11 cellular contexts compared by ENCODE assay signal in the genomic region with DNA sequence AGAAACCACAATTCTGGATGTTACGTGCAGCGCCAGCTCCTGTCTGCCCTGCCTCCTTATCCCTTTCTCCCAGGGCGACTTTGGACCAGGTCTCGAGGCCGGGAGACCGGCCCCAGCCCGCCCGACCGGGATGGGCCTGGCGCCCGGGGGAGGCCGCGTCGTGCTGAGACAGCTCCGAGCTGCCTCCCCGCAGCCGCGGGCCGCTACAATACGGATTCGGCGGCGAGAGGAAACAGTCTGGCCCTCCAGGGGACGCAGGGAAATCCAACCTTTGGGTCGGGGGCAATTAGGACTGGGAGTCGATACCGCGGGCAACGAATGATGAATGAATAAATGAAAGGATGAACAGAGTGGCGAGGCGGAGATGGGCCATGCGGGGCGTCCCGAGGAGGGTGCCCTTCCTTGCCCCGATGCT. TPM values are rescaled to one million over a fixed set of nuclear protein-coding genes. Genes with fewer than 3 reads are reported as not detected.
DNase-seq lines count a peak whose midpoint lies in the region; ATAC-seq, FAIRE-seq and TF ChIP-seq lines count a peak whose summit lies in the region.
"Had no signal": no experiment of that assay in that cellular context is flagged by ENCODE, and none has a peak within 500 bp of the region (broad histone marks: within the 10 kb centered on the region; RNA-seq: fewer than 3 reads in every experiment).

No MANE protein-coding gene starts in this region.

- no peak for TF ChIP-seq EP300 in transverse colon (IDR thresholded peaks at IDR 0.05; ENCODE audit: low read depth)

- no peak for TF ChIP-seq POLR2A in transverse colon (IDR thresholded peaks at IDR 0.05)

- H3K36me3 Mint-ChIP-seq in activated T-cell treated with anti-CD3 and anti-CD28 coated beads, Interleukin-2, amount 50 U/mL, for 4 hours (ENCODE audit: insufficient read depth): peaks cover 27% of the 10 kb centered on the region
- H3K36me3 Mint-ChIP-seq in mesothelial cell of epicardium: peaks cover 4% of the 10 kb centered on the region

- peaks cover 37% of the 10 kb centered on the region for H3K36me3 ChIP-seq in effector memory CD4-positive, alpha-beta T cell (ENCODE audit: control insufficient read depth, insufficient read depth, low read length)
- peaks cover 0 to 25% (median 8%) of the 10 kb centered on the region in 4 donors for H3K36me3 ChIP-seq in transverse colon

- TF ChIP-seq CTCF in mesothelial cell of epicardium (IDR thresholded peaks at IDR 0.05; ENCODE audit: unreplicated experiment): no peak
- no peak for TF ChIP-seq CTCF in transverse colon (IDR thresholded peaks at IDR 0.05)

- H3K9me3 Mint-ChIP-seq in activated T-cell treated with anti-CD3 and anti-CD28 coated beads, Interleukin-2, amount 50 U/mL, for 4 hours: no peaks in the 10 kb centered on the region
- H3K9me3 Mint-ChIP-seq in mesothelial cell of epicardium: no peaks in the 10 kb centered on the region
- H3K9me3 Mint-ChIP-seq: activated CD4-positive, alpha-beta memory T cell treated with anti-CD3 and anti-CD28 coated beads, Interleukin-2, amount 10 ng/mL, durations not matched to agents 7 days and 5 days had no signal

- peaks cover 4% of the 10 kb centered on the region for H3K4me1 ChIP-seq in effector memory CD4-positive, alpha-beta T cell (ENCODE audit: control insufficient read depth, insufficient read depth, low read length, poor library complexity, severe bottlenecking)
- H3K4me1 ChIP-seq in transverse colon: peaks cover 0 to 12% (median 5%) of the 10 kb centered on the region in 4 donors

- H3K4me3 ChIP-seq in effector memory CD4-positive, alpha-beta T cell (ENCODE audit: insufficient read depth, low read depth, low read length, poor library complexity, severe bottlenecking): peak overlapping the region; percentile 12
- H3K4me3 ChIP-seq in transverse colon: peak overlapping the region; percentile 16 to 50 (median 38)

- intact Hi-C loops in transverse colon (cut with DNase I; ENCODE audit: low total_unique reads): no loop called here

- peaks cover 6% of the 10 kb centered on the region for H3K4me1 Mint-ChIP-seq in activated T-cell treated with anti-CD3 and anti-CD28 coated beads, Interleukin-2, amount 50 U/mL, for 4 hours (ENCODE audit: low read depth)
- H3K4me1 Mint-ChIP-seq in mesothelial cell of epicardium: peaks cover 6% of the 10 kb centered on the region

- H3K27ac ChIP-seq in effector memory CD4-positive, alpha-beta T cell (ENCODE audit: insufficient read depth, low read length, poor library complexity, severe bottlenecking): no peak overlapping the region
- no peak overlapping the region for H3K27ac ChIP-seq in transverse colon

- peaks cover 25% of the 10 kb centered on the region for H3K27me3 Mint-ChIP-seq in activated T-cell treated with anti-CD3 and anti-CD28 coated beads, Interleukin-2, amount 50 U/mL, for 4 hours (ENCODE audit: low read depth)
- peaks cover 34% of the 10 kb centered on the region for H3K27me3 Mint-ChIP-seq in mesothelial cell of epicardium (ENCODE audit: low read depth)

- in situ Hi-C loops in transverse colon (cut with MboI; ENCODE audit: low pct_ligation_motif_present in 1 of 4, low pct_unique_long_range_greater_than_20kb in 1 of 4, low sequenced_read_pairs in 3 of 4): no loop called here

- H3K27me3 ChIP-seq in effector memory CD4-positive, alpha-beta T cell (replicated peaks; ENCODE audit: control insufficient read depth, insufficient read depth, low read length, poor library complexity, severe bottlenecking): peaks cover 10% of the 10 kb centered on the region
- H3K27me3 ChIP-seq in transverse colon: peaks cover 35% of the 10 kb centered on the region

- peak overlapping the region; percentile 54 for H3K4me3 Mint-ChIP-seq in activated T-cell treated with anti-CD3 and anti-CD28 coated beads, Interleukin-2, amount 50 U/mL, for 4 hours
- peak overlapping the region; percentile 70 for H3K4me3 Mint-ChIP-seq in mesothelial cell of epicardium

- no peaks in the 10 kb centered on the region for H3K9me3 ChIP-seq in effector memory CD4-positive, alpha-beta T cell (ENCODE audit: control insufficient read depth, low read length)
- no peaks in the 10 kb centered on the region for H3K9me3 ChIP-seq in transverse colon

- peak; percentile 19 to 21 for ATAC-seq in activated T-cell treated with anti-CD3 and anti-CD28 coated beads, Interleukin-2, amount 50 U/mL, for 4 hours
- ATAC-seq in GM21529 (IDR thresholded peaks at IDR 0.05; ENCODE audit: unreplicated experiment): no peak

- H3K27ac Mint-ChIP-seq in mesothelial cell of epicardium: no peak overlapping the region
- H3K27ac Mint-ChIP-seq: activated CD4-positive, alpha-beta memory T cell treated with anti-CD3 and anti-CD28 coated beads, Interleukin-2, amount 10 ng/mL, durations not matched to agents 7 days and 5 days had no signal

- DNase-seq in activated T-cell treated with anti-CD3 and anti-CD28 coated beads, Interleukin-2, amount 50 U/mL, for 4 hours: no peak
- DNase-seq in activated T-cell treated with anti-CD3 and anti-CD28 coated beads, Interleukin-2, amount 50 U/mL, for 48 hours: no peak
- no peak for DNase-seq in effector memory CD4-positive, alpha-beta T cell
- DNase-seq in mesothelial cell of epicardium (ENCODE audit: low spot score in 2 of 2, unreplicated experiment in 2 of 2) (no peak), transverse colon (no peak), NCI-H510A treated with DMSO at 0.1 percent for 48 hours (lab: John Stamatoyannopoulos, UW) (no peak), urothelium cell line (ENCODE audit: low spot score) (no peak)
- DNase-seq: GOT3, NCI-H1694 treated with DMSO at 0.1 percent for 48 hours had no signal

- no peak for FAIRE-seq in urothelium cell line (lab: Jason Lieb, UNC)

- 22% methylated on average over 33 of the region's 35 CpGs; no CpG with 5 or more reads in 1 of the 2 donors for WGBS in transverse colon (ENCODE audit: low coverage in 1 of 2), 2 donors

RNA-seq across cellular contexts. Expression of a gene that starts 0.5 kb away (rescaled TPM):
- not detected for total RNA-seq in activated T-cell treated with anti-CD3 and anti-CD28 coated beads, Interleukin-2, amount 50 U/mL, for 4 hours
- 2.0 to 3.5 TPM (median 2.6 TPM) in 3 replicates for total RNA-seq in mesothelial cell of epicardium
- 1 to 10 TPM in 1 of 4 donors, under 1 TPM in 1, not detected in 2; 0.41 to 1.4 TPM for total RNA-seq in transverse colon
- total RNA-seq: activated CD4-positive, alpha-beta memory T cell treated with anti-CD3 and anti-CD28 coated beads, Interleukin-2, amount 10 ng/mL, durations not matched to agents 7 days and 5 days had no signal

RNA-seq across cellular contexts. Expression of a gene that starts 33.9 kb away (rescaled TPM):
- total RNA-seq in activated T-cell treated with anti-CD3 and anti-CD28 coated beads, Interleukin-2, amount 50 U/mL, for 4 hours: 1,000 to 10,000 TPM; 2,397 to 2,519 (median 2,398) TPM
- total RNA-seq in mesothelial cell of epicardium (424 to 453 TPM (median 452 TPM) in 3 replicates), transverse colon (100 to 1,000 TPM; 259 to 431 (median 291) TPM)
